In genomic region chr11:76680517-76681425, GRCh38 we compare ENCODE assay signal across 8 cellular contexts. TPM values are rescaled to one million over a fixed set of nuclear protein-coding genes. Genes with fewer than 3 reads are reported as not detected.
DNase-seq lines count a peak whose midpoint lies in the region; ATAC-seq and TF ChIP-seq lines count a peak whose summit lies in the region.

No MANE protein-coding gene starts in this region.

- DNase-seq in DMS 273 treated with DMSO at 0.1 percent for 48 hours (lab: John Stamatoyannopoulos, UW) (peak; percentile 11), NCI-H82 treated with DMSO at 0.1 percent for 48 hours (lab: John Stamatoyannopoulos, UW; ENCODE audit: unreplicated experiment) (peak; percentile 19), mesothelial cell of epicardium (ENCODE audit: low spot score in 2 of 2, unreplicated experiment in 2 of 2) (peak; percentile 58 to 80)
- DNase-seq in activated CD4-positive, alpha-beta memory T cell treated with anti-CD3 and anti-CD28 coated beads for 36 hours: peak; percentile 75
- peak; percentile 53 to 61 (median 60) for DNase-seq in effector memory CD8-positive, alpha-beta T cell
- peak; percentile 82 for DNase-seq in stimulated activated CD8-positive, alpha-beta memory T cell treated with anti-CD3 and anti-CD28 coated beads, Interleukin-4, amount 100 ng/mL, for 48 hours

- peaks cover 7% of the 10 kb centered on the region for H3K4me1 Mint-ChIP-seq in activated CD4-positive, alpha-beta memory T cell treated with anti-CD3 and anti-CD28 coated beads for 36 hours (ENCODE audit: low read depth)
- H3K4me1 Mint-ChIP-seq in effector memory CD8-positive, alpha-beta T cell (ENCODE audit: low read depth in 2 of 2): peaks cover 0 to 3% of the 10 kb centered on the region in 2 donors
- peaks cover 2% of the 10 kb centered on the region for H3K4me1 Mint-ChIP-seq in mesothelial cell of epicardium

- peak; percentile 48 for ATAC-seq in HG03159 (IDR thresholded peaks at IDR 0.05; ENCODE audit: unreplicated experiment)
- ATAC-seq in effector memory CD8-positive, alpha-beta T cell (replicated peaks): peak; percentile 67
- no peak for ATAC-seq in GM21367 (IDR thresholded peaks at IDR 0.05; ENCODE audit: unreplicated experiment)

- intact Hi-C loops in activated CD4-positive, alpha-beta memory T cell treated with anti-CD3 and anti-CD28 coated beads for 36 hours (cut with micrococcal nuclease): loop anchor here (2.0 to 5.0 kb wide), 2 partner anchors 83 to 474 kb away; partner anchors contain the start of gene WNT11

- no peaks in the 10 kb centered on the region for H3K36me3 Mint-ChIP-seq in activated CD4-positive, alpha-beta memory T cell treated with anti-CD3 and anti-CD28 coated beads for 36 hours
- no peaks in the 10 kb centered on the region for H3K36me3 Mint-ChIP-seq in effector memory CD8-positive, alpha-beta T cell (ENCODE audit: insufficient read depth)
- H3K36me3 Mint-ChIP-seq in mesothelial cell of epicardium: no peaks in the 10 kb centered on the region

- CTCF ChIA-PET in activated CD4-positive, alpha-beta memory T cell treated with anti-CD3 and anti-CD28 coated beads for 36 hours (lab: Charles Lee): interaction anchor here (0.6 to 3.1 kb wide), 11 partner anchors 10 to 473 kb away, joined by 3 to 30 read pairs (median 3); no protein-coding TSS in a partner anchor

- no peak overlapping the region for H3K27ac Mint-ChIP-seq in activated CD4-positive, alpha-beta memory T cell treated with anti-CD3 and anti-CD28 coated beads for 36 hours
- no peak overlapping the region for H3K27ac Mint-ChIP-seq in effector memory CD8-positive, alpha-beta T cell
- no peak overlapping the region for H3K27ac Mint-ChIP-seq in mesothelial cell of epicardium

- POLR2A ChIA-PET in activated CD4-positive, alpha-beta memory T cell treated with anti-CD3 and anti-CD28 coated beads for 36 hours (lab: Charles Lee): no interaction called here

- H3K27me3 Mint-ChIP-seq in activated CD4-positive, alpha-beta memory T cell treated with anti-CD3 and anti-CD28 coated beads for 36 hours: peaks cover 8% of the 10 kb centered on the region
- H3K27me3 Mint-ChIP-seq in effector memory CD8-positive, alpha-beta T cell: peaks cover 0 to 10% of the 10 kb centered on the region in 2 donors
- H3K27me3 Mint-ChIP-seq in mesothelial cell of epicardium (ENCODE audit: low read depth): peaks cover 9% of the 10 kb centered on the region

- peak; percentile 76 for TF ChIP-seq CTCF in mesothelial cell of epicardium (IDR thresholded peaks at IDR 0.05; ENCODE audit: unreplicated experiment)

- no peaks in the 10 kb centered on the region for H3K9me3 Mint-ChIP-seq in activated CD4-positive, alpha-beta memory T cell treated with anti-CD3 and anti-CD28 coated beads for 36 hours
- no peaks in the 10 kb centered on the region for H3K9me3 Mint-ChIP-seq in effector memory CD8-positive, alpha-beta T cell
- H3K9me3 Mint-ChIP-seq in mesothelial cell of epicardium: no peaks in the 10 kb centered on the region

- H3K4me3 Mint-ChIP-seq in activated CD4-positive, alpha-beta memory T cell treated with anti-CD3 and anti-CD28 coated beads for 36 hours: no peak overlapping the region
- H3K4me3 Mint-ChIP-seq in effector memory CD8-positive, alpha-beta T cell: no peak overlapping the region
- H3K4me3 Mint-ChIP-seq in mesothelial cell of epicardium: no peak overlapping the region

RNA-seq across cellular contexts. Expression of gene LRRC32, which starts 10.2 kb away (rescaled TPM):
- total RNA-seq in activated CD4-positive, alpha-beta memory T cell treated with anti-CD3 and anti-CD28 coated beads for 36 hours: 10 to 100 TPM; 11.2 to 12.3 TPM
- 37.9 to 44.4 TPM (median 43.2 TPM) in 3 replicates for total RNA-seq in mesothelial cell of epicardium

Comparison
In these comparisons a context has a peak if more than half of its experiments do, and no peak if none do; other contexts are left out.
1. DNase-seq: peak in every context shown above with its lines; median percentile 82 in stimulated activated CD8-positive, alpha-beta memory T cell treated with anti-CD3 and anti-CD28 coated beads, Interleukin-4, amount 100 ng/mL, for 48 hours; 75 in activated CD4-positive, alpha-beta memory T cell treated with anti-CD3 and anti-CD28 coated beads for 36 hours; 69 in mesothelial cell of epicardium; 60 in effector memory CD8-positive, alpha-beta T cell; 19 in NCI-H82 treated with DMSO at 0.1 percent for 48 hours; 11 in DMS 273 treated with DMSO at 0.1 percent for 48 hours.